Comparison of ENCODE assay signal across 16 cellular contexts in the genomic region with DNA sequence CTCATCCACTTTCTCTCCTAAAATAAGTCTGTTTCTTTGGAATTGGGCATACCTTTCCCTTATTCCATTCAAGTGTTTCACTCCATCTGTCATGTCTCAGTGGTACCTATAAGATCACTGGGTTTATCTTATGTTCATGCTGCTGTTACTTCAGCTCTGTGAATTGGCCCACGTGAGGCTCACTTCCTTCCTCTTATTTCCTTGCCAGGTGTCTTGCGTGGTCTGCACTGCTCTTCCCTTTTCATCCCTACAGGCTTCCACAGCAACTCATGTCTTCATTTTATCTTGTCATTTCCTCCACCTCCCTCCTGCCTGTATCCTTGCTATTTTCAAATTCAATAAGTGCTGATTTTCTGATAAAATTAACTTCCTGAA.
DNase-seq lines count a peak whose midpoint lies in the region; ATAC-seq, FAIRE-seq and TF ChIP-seq lines count a peak whose summit lies in the region.
"Had no signal": no experiment of that assay in that cellular context is flagged by ENCODE, and none has a peak within 500 bp of the region (broad histone marks: within the 10 kb centered on the region; RNA-seq: fewer than 3 reads in every experiment).

No MANE protein-coding gene starts in this region.

- peaks cover 4% of the 10 kb centered on the region for H3K36me3 Mint-ChIP-seq in IgD-negative memory B cell
- peaks cover 0 to 8% of the 10 kb centered on the region in 2 donors for H3K36me3 Mint-ChIP-seq in activated naive CD4-positive, alpha-beta T cell treated with anti-CD3 and anti-CD28 coated beads, Interleukin-2, amount 50 U/mL, for 72 hours

- no peak overlapping the region for H3K4me2 ChIP-seq in endothelial cell of umbilical vein (ENCODE audit: insufficient read depth, low read length)

- H3K27ac Mint-ChIP-seq in IgD-negative memory B cell = peak overlapping the region in 2 of 3 donors; percentile 0 to 35
- H3K27ac Mint-ChIP-seq in activated naive CD4-positive, alpha-beta T cell treated with anti-CD3 and anti-CD28 coated beads, Interleukin-2, amount 50 U/mL, for 72 hours = peak overlapping the region in 1 of 2 donors; percentile 65

- peaks cover 11 to 24% (median 15%) of the 10 kb centered on the region in 3 donors for H3K4me1 Mint-ChIP-seq in IgD-negative memory B cell

- H3K9ac ChIP-seq in endothelial cell of umbilical vein (replicated peaks; ENCODE audit: extremely low read depth, insufficient read depth, low read length) = no peak overlapping the region

- H3K27me3 Mint-ChIP-seq in IgD-negative memory B cell = no peaks in the 10 kb centered on the region

- FAIRE-seq in endothelial cell of umbilical vein (lab: Jason Lieb, UNC) = no peak
- FAIRE-seq: astrocyte had no signal

- TF ChIP-seq CTCF in Peyer's patch (IDR thresholded peaks at IDR 0.05) (no peak), endothelial cell of umbilical vein (IDR thresholded peaks at IDR 0.05; ENCODE audit: extremely low read depth in 1 of 2, insufficient read depth in 1 of 2, low read depth in 1 of 2, low read length in 2 of 2) (no peak), left ventricle myocardium inferior (IDR thresholded peaks at IDR 0.05; ENCODE audit: borderline replicate concordance) (no peak)

- no peaks in the 10 kb centered on the region for H3K79me2 ChIP-seq in endothelial cell of umbilical vein (ENCODE audit: control insufficient read depth, insufficient read depth, low read length)

- H2AFZ ChIP-seq in endothelial cell of umbilical vein (ENCODE audit: low read depth, low read length) = no peak overlapping the region

- no TSS peak for BruUV-seq in endothelial cell of umbilical vein (replicated peaks; lab: Mats Ljungman, UMichigan)

- TF ChIP-seq POLR2A in Peyer's patch (IDR thresholded peaks at IDR 0.05) (no peak), endothelial cell of umbilical vein (IDR thresholded peaks at IDR 0.05; ENCODE audit: low read depth, low read length) (no peak)

- H3K36me3 ChIP-seq in Peyer's patch (no peaks in the 10 kb centered on the region), endothelial cell of umbilical vein (ENCODE audit: control insufficient read depth in 2 of 2, extremely low read depth in 1 of 2, insufficient read depth in 2 of 2, low read length in 2 of 2) (no peaks in the 10 kb centered on the region), left ventricle myocardium inferior (no peaks in the 10 kb centered on the region)

- no peaks in the 10 kb centered on the region for H4K20me1 ChIP-seq in endothelial cell of umbilical vein (replicated peaks; ENCODE audit: control insufficient read depth, extremely low read depth, insufficient read depth, low read length)

- H3K4me1 ChIP-seq in Peyer's patch (peaks cover 0 to 10% (median 0%) of the 10 kb centered on the region in 4 donors), endothelial cell of umbilical vein (ENCODE audit: control insufficient read depth, extremely low read depth, insufficient read depth, low read length) (peaks cover 8% of the 10 kb centered on the region), left ventricle myocardium inferior (peaks cover 8% of the 10 kb centered on the region)

- H3K27ac ChIP-seq in Peyer's patch (no peak overlapping the region), endothelial cell of umbilical vein (ENCODE audit: insufficient read depth, low read depth, low read length) (no peak overlapping the region), left ventricle myocardium inferior (replicated peaks) (no peak overlapping the region)
- H3K27ac ChIP-seq: SK-N-MC, VCaP had no signal

- H3K9me3 Mint-ChIP-seq in IgD-negative memory B cell = no peaks in the 10 kb centered on the region
- no peaks in the 10 kb centered on the region for H3K9me3 Mint-ChIP-seq in activated naive CD4-positive, alpha-beta T cell treated with anti-CD3 and anti-CD28 coated beads, Interleukin-2, amount 50 U/mL, for 72 hours

- H3K9me1 ChIP-seq in endothelial cell of umbilical vein (replicated peaks; ENCODE audit: control insufficient read depth, extremely low read depth, insufficient read depth, low read length) = no peaks in the 10 kb centered on the region

- H3K4me3 ChIP-seq in Peyer's patch (no peak overlapping the region), endothelial cell of umbilical vein (replicated peaks in 1 of 3; ENCODE audit: insufficient read depth in 1 of 3, low read depth in 1 of 3, low read length in 3 of 3) (no peak overlapping the region), left ventricle myocardium inferior (no peak overlapping the region)
- H3K4me3 ChIP-seq: SK-N-MC had no signal

- intact Hi-C loops in endothelial cell of umbilical vein (cut with micrococcal nuclease) = no loop called here
- intact Hi-C loops in Right ventricle myocardium inferior (cut with DNase I) = no loop called here
- intact Hi-C loops in left ventricle myocardium inferior (cut with micrococcal nuclease) = no loop called here

- dilution Hi-C loops in endothelial cell of umbilical vein (cut with MboI; ENCODE audit: extremely low pct_ligation_motif_present, low sequenced_read_pairs) = no loop called here

- no peak for ATAC-seq in Right ventricle myocardium inferior
- ATAC-seq in activated naive CD4-positive, alpha-beta T cell treated with anti-CD3 and anti-CD28 coated beads, Interleukin-2, amount 50 U/mL, for 72 hours = no peak

- no peaks in the 10 kb centered on the region for H3K9me3 ChIP-seq in Peyer's patch
- no peaks in the 10 kb centered on the region for H3K9me3 ChIP-seq in endothelial cell of umbilical vein (replicated peaks; ENCODE audit: control insufficient read depth, insufficient read depth, low read length)
- no peaks in the 10 kb centered on the region for H3K9me3 ChIP-seq in left ventricle myocardium inferior (replicated peaks)

- CTCF ChIA-PET in endothelial cell of umbilical vein (lab: Charles Lee) = no interaction called here

- no peaks in the 10 kb centered on the region for H3K27me3 ChIP-seq in Peyer's patch
- H3K27me3 ChIP-seq in endothelial cell of umbilical vein (ENCODE audit: control insufficient read depth in 2 of 2, insufficient read depth in 2 of 2, low read length in 2 of 2) = no peaks in the 10 kb centered on the region
- H3K27me3 ChIP-seq in left ventricle myocardium inferior (ENCODE audit: low read depth) = no peaks in the 10 kb centered on the region

- POLR2A ChIA-PET in endothelial cell of umbilical vein (lab: Charles Lee) = no interaction called here

- peak; percentile 18 for DNase-seq in CD1c-positive myeloid dendritic cell (ENCODE audit: extremely low spot score)
- peak in 2 of 3 donors; percentile 49 to 64 for DNase-seq in Peyer's patch
- peak; percentile 27 for DNase-seq in endothelial cell of umbilical vein (ENCODE audit: low read depth, low spot score)
- no peak for DNase-seq in Right ventricle myocardium inferior (ENCODE audit: missing footprints)
- no peak for DNase-seq in left ventricle myocardium inferior
- no peak for DNase-seq in middle frontal gyrus (ENCODE audit: extremely low spot score, low spot score)
- DNase-seq in activated naive CD4-positive, alpha-beta T cell treated with anti-CD3 and anti-CD28 coated beads, Interleukin-2, amount 50 U/mL, for 72 hours (ENCODE audit: low spot score in 2 of 2) = no peak
- DNase-seq: activated effector memory CD4-positive, alpha-beta T cell treated with Interleukin-2 at 50 U/mL for 16 hours; foreskin fibroblast; IMR-90; NCI-H1417 treated with DMSO at 0.1 percent for 48 hours; stimulated activated CD4-positive, alpha-beta T cell treated with anti-CD3 and anti-CD28 coated beads, Interleukin-2, amount 100 ng/mL, for 24 hours had no signal

- H3K4me3 Mint-ChIP-seq in IgD-negative memory B cell = peak overlapping the region in 2 of 4 donors; percentile 26 to 46

TF ChIP-seq in endothelial cell of umbilical vein, 7 proteins besides CTCF, POLR2A, EP300 and RAD21:
- no peak for TF ChIP-seq MYC (IDR thresholded peaks at IDR 0.05; ENCODE audit: low read depth, low read length)
- no peak for TF ChIP-seq POLR2AphosphoS5 (IDR thresholded peaks at IDR 0.05; ENCODE audit: insufficient read depth, low read depth, low read length)
- TF ChIP-seq JUN (IDR thresholded peaks at IDR 0.05; ENCODE audit: borderline replicate concordance, insufficient read depth, insufficient read length, low read depth) = no peak
- no peak for TF ChIP-seq EZH2 (IDR thresholded peaks at IDR 0.05; ENCODE audit: borderline replicate concordance, low read depth, low read length, severe bottlenecking)
- TF ChIP-seq FOS (IDR thresholded peaks at IDR 0.05; ENCODE audit: borderline replicate concordance, insufficient read depth, low read length) = no peak
- TF ChIP-seq, protein P1, sequence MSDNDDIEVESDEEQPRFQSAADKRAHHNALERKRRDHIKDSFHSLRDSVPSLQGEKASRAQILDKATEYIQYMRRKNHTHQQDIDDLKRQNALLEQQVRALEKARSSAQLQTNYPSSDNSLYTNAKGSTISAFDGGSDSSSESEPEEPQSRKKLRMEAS (IDR thresholded peaks at IDR 0.05; ENCODE audit: insufficient read depth, insufficient read length) = no peak
- TF ChIP-seq GATA2 (IDR thresholded peaks at IDR 0.05; ENCODE audit: insufficient read depth, insufficient read length, low read depth, low read length) = no peak

Comparison
In these comparisons a context has a peak if more than half of its experiments do, and no peak if none do; other contexts are left out.
1. DNase-seq: peak in CD1c-positive myeloid dendritic cell (single experiment), Peyer's patch (2 of 3) and endothelial cell of umbilical vein (single experiment); none in Right ventricle myocardium inferior (single experiment), left ventricle myocardium inferior (single experiment), middle frontal gyrus (single experiment) and activated naive CD4-positive, alpha-beta T cell treated with anti-CD3 and anti-CD28 coated beads, Interleukin-2, amount 50 U/mL, for 72 hours (0 of 2).